In genomic region chr1:156025873-156026272, GRCh38 we compare ENCODE assay signal across 9 cellular contexts. TPM values are rescaled to one million over a fixed set of nuclear protein-coding genes. Genes with fewer than 3 reads are reported as not detected.
DNase-seq lines count a peak whose midpoint lies in the region; ATAC-seq and TF ChIP-seq lines count a peak whose summit lies in the region.
"Had no signal": no experiment of that assay in that cellular context is flagged by ENCODE, and none has a peak within 500 bp of the region (broad histone marks: within the 10 kb centered on the region; RNA-seq: fewer than 3 reads in every experiment).

No MANE protein-coding gene starts in this region.

- no peaks in the 10 kb centered on the region for H3K9me2 ChIP-seq in MM.1S (replicated peaks; ENCODE audit: insufficient read depth, low read length)

- no peaks in the 10 kb centered on the region for H4K20me1 ChIP-seq in MM.1S (ENCODE audit: insufficient read depth, low read length)
- H4K20me1 ChIP-seq in osteoblast (ENCODE audit: insufficient read depth, low read length): no peaks in the 10 kb centered on the region

- ATAC-seq in GM19328 (IDR thresholded peaks at IDR 0.05; ENCODE audit: unreplicated experiment) (no peak), HG02981 (IDR thresholded peaks at IDR 0.05; ENCODE audit: unreplicated experiment) (no peak)

- no peaks in the 10 kb centered on the region for H3K4me1 ChIP-seq in MM.1S (ENCODE audit: low read length)
- H3K4me1 ChIP-seq in osteoblast (ENCODE audit: insufficient read depth, low read length): peaks cover 2% of the 10 kb centered on the region

- H3K4me3 ChIP-seq in MM.1S (ENCODE audit: low read length) (no peak overlapping the region), epithelial cell of proximal tubule (ENCODE audit: low read depth, low read length) (no peak overlapping the region), osteoblast (ENCODE audit: insufficient read depth, low read length) (no peak overlapping the region)

- no peaks in the 10 kb centered on the region for H3F3A ChIP-seq in MM.1S (ENCODE audit: insufficient read depth, low read length)

- no peak overlapping the region for H3K9ac ChIP-seq in MM.1S (ENCODE audit: low read length)

- H2AFZ ChIP-seq in MM.1S (ENCODE audit: low read length) (no peak overlapping the region), osteoblast (ENCODE audit: low read length) (peak overlapping the region; percentile 70)

- H3K27me3 ChIP-seq in MM.1S (replicated peaks; ENCODE audit: insufficient read depth, low read length) (no peaks in the 10 kb centered on the region), osteoblast (ENCODE audit: insufficient read depth, low read length) (peaks cover 6% of the 10 kb centered on the region)

- no peaks in the 10 kb centered on the region for H3K9me3 ChIP-seq in MM.1S (replicated peaks; ENCODE audit: insufficient read depth, low read length)
- no peaks in the 10 kb centered on the region for H3K9me3 ChIP-seq in osteoblast (ENCODE audit: low read depth, low read length)
- H3K9me3 ChIP-seq: neutrophil had no signal

- DNase-seq in EL (peak; percentile 31), MM.1S (no peak), epithelial cell of proximal tubule (ENCODE audit: low read depth) (no peak), osteoblast (ENCODE audit: insufficient read length, low spot score, missing footprints) (peak; percentile 93), NCI-H2029 treated with DMSO at 0.1 percent for 48 hours (lab: John Stamatoyannopoulos, UW) (no peak)

- H3K36me3 ChIP-seq in MM.1S (replicated peaks; ENCODE audit: insufficient read depth, low read length): no peaks in the 10 kb centered on the region
- no peaks in the 10 kb centered on the region for H3K36me3 ChIP-seq in osteoblast (ENCODE audit: insufficient read depth, low read length)
- H3K36me3 ChIP-seq: neutrophil had no signal

- H3K79me2 ChIP-seq in MM.1S (ENCODE audit: low read length) (no peaks in the 10 kb centered on the region), osteoblast (ENCODE audit: insufficient read depth, low read length) (no peaks in the 10 kb centered on the region)

- H3K4me2 ChIP-seq in MM.1S (ENCODE audit: low read depth, low read length) (no peak overlapping the region), osteoblast (ENCODE audit: insufficient read depth, low read length) (no peak overlapping the region)

- H3K27ac ChIP-seq in MM.1S (ENCODE audit: low read length) (no peak overlapping the region), VCaP (no peak overlapping the region), osteoblast (ENCODE audit: low read depth, low read length) (no peak overlapping the region)
- H3K27ac ChIP-seq: neutrophil had no signal

- peak; percentile 42 for TF ChIP-seq CTCF in MM.1S (IDR thresholded peaks at IDR 0.05; ENCODE audit: low read length)
- peak; percentile 54 for TF ChIP-seq CTCF in VCaP (conservative IDR thresholded peaks at IDR 0.05)
- peak; percentile 77 for TF ChIP-seq CTCF in epithelial cell of proximal tubule (conservative IDR thresholded peaks at IDR 0.05; ENCODE audit: low read depth, low read length)
- peak; percentile 73 for TF ChIP-seq CTCF in osteoblast (IDR thresholded peaks at IDR 0.05; ENCODE audit: extremely low read depth, low read depth, low read length)

RNA-seq across cellular contexts. Expression of gene SSR2, which starts 5.1 kb away (rescaled TPM):
- total RNA-seq in epithelial cell of proximal tubule: 450 and 635 TPM in 2 replicates
- 332 and 415 TPM in 2 replicates for total RNA-seq in osteoblast

RNA-seq across cellular contexts. Expression of gene UBQLN4, which starts 27.7 kb away (rescaled TPM):
- total RNA-seq in epithelial cell of proximal tubule (28.2 and 29.7 TPM in 2 replicates), osteoblast (10.6 and 13.0 TPM in 2 replicates)

RNA-seq across cellular contexts. Expression of gene LAMTOR2, which starts 28.7 kb away (rescaled TPM):
- total RNA-seq in epithelial cell of proximal tubule: 94.8 and 97.0 TPM in 2 replicates
- total RNA-seq in osteoblast: 36.6 and 40.1 TPM in 2 replicates

RNA-seq across cellular contexts. Expression of gene RAB25, which starts 35.1 kb away (rescaled TPM):
- total RNA-seq in epithelial cell of proximal tubule (17.8 and 47.5 TPM in 2 replicates), osteoblast (not detected in 2 replicates)

RNA-seq across cellular contexts. Expression of gene ARHGEF2, which starts 47.5 kb away (rescaled TPM):
- total RNA-seq in epithelial cell of proximal tubule: 62.5 and 89.7 TPM in 2 replicates
- 166 and 183 TPM in 2 replicates for total RNA-seq in osteoblast

Comparison
In these comparisons a context has a peak if more than half of its experiments do, and no peak if none do; other contexts are left out.
1. DNase-seq: peak in EL (single experiment) and osteoblast (single experiment); none in MM.1S (single experiment), epithelial cell of proximal tubule (single experiment) and NCI-H2029 treated with DMSO at 0.1 percent for 48 hours (single experiment).
2. Peak in every context shown above with its lines, with median percentiles within 50 percentile points of each other: CTCF ChIP-seq.